ENCODE assay signal across 24 cellular contexts in the genomic region with DNA sequence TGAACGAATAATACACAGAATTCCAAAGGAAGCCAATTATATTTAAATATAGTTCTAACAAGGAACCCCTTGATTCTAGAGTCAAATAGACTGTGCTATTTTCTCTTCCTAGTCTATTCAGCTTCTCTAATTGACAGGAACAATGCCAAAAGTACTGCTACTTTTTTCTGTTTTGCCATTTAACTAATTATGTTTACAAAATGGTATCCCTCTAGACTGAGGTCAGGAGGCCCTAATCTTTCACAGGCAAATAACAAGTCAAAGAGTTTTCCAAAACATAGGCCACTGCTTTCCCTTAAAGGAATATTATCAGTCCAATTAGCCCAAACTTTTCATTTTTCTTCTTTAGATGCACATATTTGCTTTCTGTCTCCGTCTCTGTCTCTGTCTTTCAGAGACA.
"Had no signal": no experiment of that assay in that cellular context is flagged by ENCODE, and none has a peak within 500 bp of the region (broad histone marks: within the 10 kb centered on the region; RNA-seq: fewer than 3 reads in every experiment).

No MANE protein-coding gene starts in this region.

- H3K27me3 ChIP-seq: adrenal gland, Peyer's patch, SJCRH30 had no signal

- H3K27ac ChIP-seq: adrenal gland, KMS-11, Peyer's patch, RWPE1, SJCRH30 had no signal

- DNase-seq: activated CD4-positive, alpha-beta T cell treated with anti-CD3 and anti-CD28 coated beads for 48 hours; activated CD4-positive, alpha-beta T cell treated with anti-CD3 and anti-CD28 coated beads, Interleukin-2, amount 50 U/mL, for 4 hours; activated CD4-positive, CD25-positive, alpha-beta regulatory T cell treated with anti-CD3 and anti-CD28 coated beads, Interleukin-2, amount 50 U/mL, for 72 hours; activated CD8-positive, alpha-beta memory T cell treated with anti-CD3 and anti-CD28 coated beads, Interleukin-2, amount 50 U/mL, for 48 hours; activated CD8-positive, alpha-beta T cell treated with anti-CD3 and anti-CD28 coated beads, Interleukin-2, amount 10 ng/mL, durations not matched to agents 7 days and 5 days; activated naive CD4-positive, alpha-beta T cell treated with anti-CD3 and anti-CD28 coated beads, Interleukin-2, amount 50 U/mL, for 16 hours; activated naive CD8-positive, alpha-beta T cell treated with anti-CD3 and anti-CD28 coated beads, Interleukin-2, amount 10 ng/mL, durations not matched to agents 7 days and 5 days; activated T-cell treated with anti-CD3 and anti-CD28 coated beads, Interleukin-2, amount 50 U/mL, for 1 hour; adrenal gland; anterior cingulate cortex; NCI-H1092; NCI-H146; NCI-H187 treated with DMSO at 0.1 percent for 48 hours; NCI-H2107; NCI-H524; NCI-H82; Peyer's patch; Right ventricle myocardium superior; SJCRH30; SW 1271 had no signal

- ATAC-seq: activated CD8-positive, alpha-beta T cell treated with anti-CD3 and anti-CD28 coated beads, Interleukin-2, amount 10 ng/mL, durations not matched to agents 7 days and 5 days; SK-N-SH treated with all-trans-retinoic acid at 6 μM for 48 hours; WTC11 had no signal

- H3K9me3 ChIP-seq: adrenal gland, Peyer's patch had no signal

- H3K36me3 ChIP-seq: adrenal gland, Peyer's patch, SJCRH30 had no signal

- H3K4me2 ChIP-seq: KMS-11 had no signal

- H3K4me3 ChIP-seq: adrenal gland, Peyer's patch, SJCRH30 had no signal

- H3K4me1 ChIP-seq: adrenal gland, Peyer's patch, SJCRH30 had no signal
